In genomic region chr12:795305-795704, GRCh38 we compare ENCODE assay signal across 10 cellular contexts. TPM values are rescaled to one million over a fixed set of nuclear protein-coding genes. Genes with fewer than 3 reads are reported as not detected.
DNase-seq lines count a peak whose midpoint lies in the region; ATAC-seq, FAIRE-seq and TF ChIP-seq lines count a peak whose summit lies in the region.
"Had no signal": no experiment of that assay in that cellular context is flagged by ENCODE, and none has a peak within 500 bp of the region (broad histone marks: within the 10 kb centered on the region; RNA-seq: fewer than 3 reads in every experiment).

No MANE protein-coding gene starts in this region.

- peak; percentile 52 to 61 for DNase-seq in activated CD4-positive, alpha-beta T cell treated with anti-CD3 and anti-CD28 coated beads for 24 hours (ENCODE audit: low read depth in 2 of 2)
- DNase-seq in K562 (ENCODE audit: extremely low read depth in 1 of 4, low spot score in 3 of 4) (no peak), foreskin keratinocyte (no peak), lower leg skin (ENCODE audit: low spot score in 2 of 2) (no peak), HT-29 (ENCODE audit: low spot score) (no peak), ascending aorta (ENCODE audit: low spot score in 2 of 2) (no peak)
- peak; percentile 52 to 74 (median 65) for DNase-seq in stimulated activated CD4-positive, alpha-beta T cell treated with anti-CD3 and anti-CD28 coated beads, TNF-alpha, amount 100 ng/mL, for 48 hours (ENCODE audit: low read depth in 3 of 3)
- DNase-seq: NCI-H1105 treated with DMSO at 0.1 percent for 48 hours, transverse colon had no signal

- ATAC-seq in HG02870 (IDR thresholded peaks at IDR 0.05; ENCODE audit: unreplicated experiment) (peak; percentile 57), K562 (no peak; the same call in 2 of the 3 replicates), foreskin keratinocyte (no peak)

- no peaks in the 10 kb centered on the region for H3K27me3 ChIP-seq in K562 (ENCODE audit: control insufficient read depth in 2 of 2, insufficient read depth in 2 of 2, low read length in 2 of 2)
- no peaks in the 10 kb centered on the region for H3K27me3 ChIP-seq in foreskin keratinocyte
- H3K27me3 ChIP-seq in ascending aorta = no peaks in the 10 kb centered on the region
- H3K27me3 ChIP-seq: transverse colon had no signal

- FAIRE-seq in K562 (lab: Jason Lieb, UNC) = no peak

- H3K9ac ChIP-seq in K562 (ENCODE audit: insufficient read depth in 1 of 2, low read depth in 2 of 2, low read length in 2 of 2) = no peak overlapping the region

- H3K4me2 ChIP-seq in K562 (ENCODE audit: insufficient read depth, low read length) = no peak overlapping the region

- H3K4me1 ChIP-seq in K562 (replicated peaks in 1 of 2; ENCODE audit: control insufficient read depth in 2 of 2, insufficient read depth in 2 of 2, low read length in 2 of 2) (peaks cover 0 to 11% of the 10 kb centered on the region in 2 experiments; a peak in 3 of 5 replicates), foreskin keratinocyte (peaks cover 32% of the 10 kb centered on the region), ascending aorta (peaks cover 0 to 9% of the 10 kb centered on the region in 2 donors)

- H3K4me3 ChIP-seq in K562 (no peak overlapping the region), lower leg skin (ENCODE audit: low read depth, poor library complexity, severe bottlenecking) (no peak overlapping the region), ascending aorta (no peak overlapping the region)
- H3K4me3 ChIP-seq: transverse colon had no signal

- TF ChIP-seq POLR2A in K562 (conservative IDR thresholded peaks at IDR 0.05) (no peak), lower leg skin (IDR thresholded peaks at IDR 0.05) (no peak)

- TF ChIP-seq EP300 in K562 (IDR thresholded peaks at IDR 0.05; ENCODE audit: low read length) = no peak

- WGBS in K562 (ENCODE audit: insufficient coverage, low coverage, missing lambda C conversion rate) = 18% methylated on average over 4 of the region's 4 CpGs
- 67 to 75% methylated on average over 4 of the region's 4 CpGs for WGBS in lower leg skin, 2 donors

- TF ChIP-seq RAD21 in K562 (CRISPR knock-in tag; conservative IDR thresholded peaks at IDR 0.05 in 1 of 2, IDR thresholded peaks at IDR 0.05 in 1 of 2) = no peak

- POLR2A ChIA-PET in K562 (lab: Yijun Ruan, JAX) = no interaction called here

- peaks cover 97% of the 10 kb centered on the region for H3K79me2 ChIP-seq in K562 (ENCODE audit: control insufficient read depth, insufficient read depth, low read length)

- no peaks in the 10 kb centered on the region for H3K9me1 ChIP-seq in K562 (ENCODE audit: control insufficient read depth, insufficient read depth, low read length)

- CTCF ChIA-PET in K562 (lab: Yijun Ruan, JAX; ENCODE audit: low intra/inter-chr PET ratio) = no interaction called here

- H3K27ac ChIP-seq in K562 (ENCODE audit: extremely low read depth, low read depth, low read length) (no peak overlapping the region; the same call in 2 of the 3 replicates), foreskin keratinocyte (no peak overlapping the region), ascending aorta (no peak overlapping the region)
- H3K27ac ChIP-seq: transverse colon had no signal

- BruUV-seq in K562 (replicated peaks; lab: Mats Ljungman, UMichigan) = no TSS peak

- no peaks in the 10 kb centered on the region; the same call in 1 of the 2 replicates for H4K20me1 ChIP-seq in K562 (replicated peaks; ENCODE audit: control insufficient read depth, insufficient read depth, low read length)

- TF ChIP-seq CTCF in K562 (IDR thresholded peaks at IDR 0.05 in 2 of 3, conservative IDR thresholded peaks at IDR 0.05 in 1 of 3; ENCODE audit: insufficient read depth in 2 of 3, low read depth in 1 of 3, low read length in 3 of 3) (no peak), foreskin keratinocyte (conservative IDR thresholded peaks at IDR 0.05) (no peak), lower leg skin (IDR thresholded peaks at IDR 0.05) (no peak), ascending aorta (IDR thresholded peaks at IDR 0.05) (no peak)

- intact Hi-C loops in K562 (cut with micrococcal nuclease) (no loop called here), lower leg skin (cut with DNase I; ENCODE audit: low total_unique reads) (no loop called here), ascending aorta (cut with DNase I) (no loop called here)

- H2AFZ ChIP-seq in K562 (ENCODE audit: low read depth, low read length) = no peak overlapping the region

- no peaks in the 10 kb centered on the region for H3K36me3 ChIP-seq in K562 (ENCODE audit: control insufficient read depth, insufficient read depth, low read length)
- H3K36me3 ChIP-seq in ascending aorta = no peaks in the 10 kb centered on the region
- H3K36me3 ChIP-seq: transverse colon had no signal

- H3K9me3 ChIP-seq in K562 (replicated peaks; ENCODE audit: control insufficient read depth, insufficient read depth, low read depth, low read length) (no peaks in the 10 kb centered on the region), ascending aorta (no peaks in the 10 kb centered on the region)
- H3K9me3 ChIP-seq: transverse colon had no signal

- in situ Hi-C loops in K562 (cut with MboI) = no loop called here

TF ChIP-seq in K562, 482 proteins besides CTCF, POLR2A, EP300 and RAD21:
- TF ChIP-seq ATF4 (CRISPR knock-in tag; IDR thresholded peaks at IDR 0.05) (no peak), CBFA2T3 (IDR thresholded peaks at IDR 0.05) (0 out of 2 replicates have a peak, but pooled peaks have one; percentile 18), ZNF511 (CRISPR knock-in tag; IDR thresholded peaks at IDR 0.05) (no peak), ZNF717 (CRISPR knock-in tag; IDR thresholded peaks at IDR 0.05) (no peak), ELF1 (tag; IDR thresholded peaks at IDR 0.05) (no peak), ZNF780A (CRISPR knock-in tag; IDR thresholded peaks at IDR 0.05) (no peak)

RNA-seq across cellular contexts. Expression of gene WNK1, which starts 42.9 kb away (rescaled TPM):
- 107 and 268 TPM in 2 replicates for total RNA-seq in K562 (2011; cell fraction: chromatin; rRNA removed; ENCODE audit: low replicate concordance)
- 59.2 and 97.8 TPM in 2 replicates for total RNA-seq in K562 (2011; cell fraction: nucleolus; rRNA removed)
- 150 and 213 TPM in 2 replicates for total RNA-seq in K562 (2011; cell fraction: nucleoplasm; rRNA removed)
- total RNA-seq in K562 (2014; rRNA removed) (21.4 and 24.7 TPM in 2 replicates), K562 (2014; rRNA removed; fragmentation: Illumina TruSeq; extraction: Trizol) (32.5 and 33.3 TPM in 2 replicates), K562 (2015; rRNA removed; fragmentation: Illumina TruSeq; extraction: Trizol) (32.0 and 37.2 TPM in 2 replicates), K562 (2021) (59.1 and 73.9 TPM in 2 replicates), foreskin keratinocyte (97.5 and 100 TPM in 2 replicates), lower leg skin (100 to 1,000 TPM; 273 to 518 (median 346) TPM), ascending aorta (178 TPM)
- polyA plus RNA-seq in K562 (2011; rRNA removed) (30.8 and 31.0 TPM in 2 replicates), K562 (2014; fragmentation: Illumina TruSeq; extraction: Trizol) (62.6 and 66.0 TPM in 2 replicates), K562 (2014; fragmentation: Nextera tagmentation; extraction: Ambion mirVana) (10 to 100 TPM in 1 of 2 experiments, 1 to 10 TPM in 1; 4.3 to 13.2 TPM), K562 (2014; rRNA removed) (27.2 and 30.8 TPM in 2 replicates), foreskin keratinocyte (9.0 and 13.1 TPM in 2 replicates)
- 46.3 and 55.3 TPM in 2 replicates for polyA plus RNA-seq in K562 (2011; cell fraction: cytosol; rRNA removed)
- 48.7 and 67.8 TPM in 2 replicates for polyA plus RNA-seq in K562 (2011; cell fraction: nucleus; rRNA removed)
- 48.1 and 51.9 TPM in 2 replicates for polyA plus RNA-seq in K562 (2012)
- polyA minus RNA-seq in K562 (2011; rRNA and poly(A)+ RNA removed) = 109 and 110 TPM in 2 replicates
- polyA minus RNA-seq in K562 (2011; cell fraction: cytosol; rRNA and poly(A)+ RNA removed) = 116 and 128 TPM in 2 replicates
- 73.6 and 96.6 TPM in 2 replicates for polyA minus RNA-seq in K562 (2011; cell fraction: nucleus; rRNA and poly(A)+ RNA removed)
- total RNA-seq in HT-29 (2014; rRNA removed; shearing (Covaris generic)) = 74.1 and 89.6 TPM in 2 replicates

Comparison
In these comparisons a context has a peak if more than half of its experiments do, and no peak if none do; other contexts are left out.
1. DNase-seq: peak in activated CD4-positive, alpha-beta T cell treated with anti-CD3 and anti-CD28 coated beads for 24 hours (2 of 2) and stimulated activated CD4-positive, alpha-beta T cell treated with anti-CD3 and anti-CD28 coated beads, TNF-alpha, amount 100 ng/mL, for 48 hours (3 of 3); none in K562 (0 of 4), foreskin keratinocyte (0 of 2), lower leg skin (0 of 2), HT-29 (single experiment) and ascending aorta (0 of 2).